ENCODE assay signal across 23 cellular contexts in genomic region chr7:51645707-51646298, GRCh38.
"Had no signal": no experiment of that assay in that cellular context is flagged by ENCODE, and none has a peak within 500 bp of the region (broad histone marks: within the 10 kb centered on the region; RNA-seq: fewer than 3 reads in every experiment).

No MANE protein-coding gene starts in this region.

- H3K27ac Mint-ChIP-seq: activated CD4-positive, alpha-beta memory T cell treated with anti-CD3 and anti-CD28 coated beads for 36 hours; activated naive CD8-positive, alpha-beta T cell treated with anti-CD3 and anti-CD28 coated beads for 36 hours; activated T-helper 1 cell treated with anti-CD3 and anti-CD28 coated beads, Interleukin-12 subunit alpha, Interleukin-12 subunit beta, Interleukin-2, Interleukin-4 antibody, amounts not matched to agents 30 ng/mL and 10 ng/mL and 1 ng/mL, durations not matched to agents 14 hours and 24 hours and 36 hours; nephron; stimulated activated memory B cell treated with anti-CD40 and anti-IgM and Interleukin-4, amounts not matched to agents 10 μg/mL and 1 μg/mL and 100 μg/mL, for 72 hours had no signal

- H3K4me3 Mint-ChIP-seq: activated CD4-positive, alpha-beta memory T cell treated with anti-CD3 and anti-CD28 coated beads for 36 hours; activated naive CD8-positive, alpha-beta T cell treated with anti-CD3 and anti-CD28 coated beads for 36 hours; activated T-helper 1 cell treated with anti-CD3 and anti-CD28 coated beads, Interleukin-12 subunit alpha, Interleukin-12 subunit beta, Interleukin-2, Interleukin-4 antibody, amounts not matched to agents 30 ng/mL and 10 ng/mL and 1 ng/mL, durations not matched to agents 14 hours and 24 hours and 36 hours; brain; nephron; stimulated activated memory B cell treated with anti-CD40 and anti-IgM and Interleukin-4, amounts not matched to agents 10 μg/mL and 1 μg/mL and 100 μg/mL, for 72 hours had no signal

- H3K4me1 Mint-ChIP-seq: activated naive CD8-positive, alpha-beta T cell treated with anti-CD3 and anti-CD28 coated beads for 36 hours; stimulated activated memory B cell treated with anti-CD40 and anti-IgM and Interleukin-4, amounts not matched to agents 10 μg/mL and 1 μg/mL and 100 μg/mL, for 72 hours had no signal

- H3K9me3 ChIP-seq: prostate gland, sigmoid colon, testis had no signal

- H3K27me3 Mint-ChIP-seq: activated CD4-positive, alpha-beta memory T cell treated with anti-CD3 and anti-CD28 coated beads for 36 hours; activated naive CD8-positive, alpha-beta T cell treated with anti-CD3 and anti-CD28 coated beads for 36 hours; stimulated activated memory B cell treated with anti-CD40 and anti-IgM and Interleukin-4, amounts not matched to agents 10 μg/mL and 1 μg/mL and 100 μg/mL, for 72 hours had no signal

- H3K36me3 Mint-ChIP-seq: activated CD4-positive, alpha-beta memory T cell treated with anti-CD3 and anti-CD28 coated beads for 36 hours; activated naive CD8-positive, alpha-beta T cell treated with anti-CD3 and anti-CD28 coated beads for 36 hours; stimulated activated memory B cell treated with anti-CD40 and anti-IgM and Interleukin-4, amounts not matched to agents 10 μg/mL and 1 μg/mL and 100 μg/mL, for 72 hours had no signal

- H3K27me3 ChIP-seq: dorsolateral prefrontal cortex, foreskin keratinocyte, sigmoid colon, spleen, testis had no signal

- DNase-seq: activated CD4-positive, alpha-beta memory T cell treated with anti-CD3 and anti-CD28 coated beads for 36 hours; activated naive CD4-positive, alpha-beta T cell; activated naive CD8-positive, alpha-beta T cell treated with anti-CD3 and anti-CD28 coated beads for 36 hours; activated T-cell treated with anti-CD3 and anti-CD28 coated beads for 4 hours; amniotic stem cell; caudate nucleus; dorsolateral prefrontal cortex; foreskin keratinocyte; hippocampal formation; midbrain; sigmoid colon; spleen; stimulated activated CD4-positive, alpha-beta T cell treated with anti-CD3 and anti-CD28 coated beads, Interleukin-4, amount 100 ng/mL, for 4 hours; T-helper 2 cell; testis had no signal

- H3K27ac ChIP-seq: dorsolateral prefrontal cortex, epithelial cell of prostate, foreskin keratinocyte, prostate gland, sigmoid colon, spleen, testis had no signal

- ATAC-seq: foreskin keratinocyte; left lobe of liver; stimulated activated memory B cell treated with anti-CD40 and anti-IgM and Interleukin-4, amounts not matched to agents 10 μg/mL and 1 μg/mL and 100 μg/mL, for 72 hours had no signal

- H3K36me3 ChIP-seq: prostate gland, sigmoid colon, spleen had no signal

- H3K4me1 ChIP-seq: foreskin keratinocyte, prostate gland, testis had no signal

- H3K4me3 ChIP-seq: dorsolateral prefrontal cortex, lung, prostate gland, sigmoid colon, spleen, testis had no signal

- H3K9me3 Mint-ChIP-seq: activated naive CD8-positive, alpha-beta T cell treated with anti-CD3 and anti-CD28 coated beads for 36 hours had no signal
